8 cellular contexts compared by ENCODE assay signal in genomic region chr16:57093845-57094564, GRCh38. TPM values are rescaled to one million over a fixed set of nuclear protein-coding genes. Genes with fewer than 3 reads are reported as not detected.
DNase-seq lines count a peak whose midpoint lies in the region; ATAC-seq, FAIRE-seq and TF ChIP-seq lines count a peak whose summit lies in the region.

No MANE protein-coding gene starts in this region.

- TF ChIP-seq CTCF in CD4-positive, alpha-beta T cell (IDR thresholded peaks at IDR 0.05), result no peak
- no peak for TF ChIP-seq CTCF in H1 (IDR thresholded peaks at IDR 0.05; ENCODE audit: control extremely low read depth in 1 of 3, insufficient read depth in 1 of 3, low read depth in 1 of 3, low read length in 3 of 3)

- H3K27ac ChIP-seq in CD4-positive, alpha-beta T cell (ENCODE audit: low read depth, low read length), result no peak overlapping the region
- no peak overlapping the region for H3K27ac ChIP-seq in H1 (ENCODE audit: low read depth, low read length)
- H3K27ac ChIP-seq in neuronal stem cell (replicated peaks; ENCODE audit: low read length), result no peak overlapping the region

- H2AK5ac ChIP-seq in H1 (ENCODE audit: low read depth, low read length), result no peak overlapping the region; the same call in 1 of the 2 replicates
- H2AK5ac ChIP-seq in neuronal stem cell (ENCODE audit: low read depth, low read length), result peak overlapping the region; percentile 49

- TF ChIP-seq POLR2A in H1 (IDR thresholded peaks at IDR 0.05; ENCODE audit: control extremely low read depth in 1 of 2, low read depth in 2 of 2, low read length in 2 of 2), result no peak

- H3K4me1 ChIP-seq in H1 (replicated peaks in 1 of 4; ENCODE audit: control insufficient read depth in 3 of 4, insufficient read depth in 4 of 4, low read length in 3 of 4) (peaks cover 0 to 10% (median 3%) of the 10 kb centered on the region in 4 experiments; a peak in 6 of 7 replicates), neuronal stem cell (ENCODE audit: control insufficient read depth in 2 of 2, insufficient read depth in 1 of 2, low read depth in 1 of 2, low read length in 2 of 2) (peaks cover 8 to 19% of the 10 kb centered on the region in 2 donors)

- POLR2A ChIA-PET in CD4-positive, alpha-beta T cell (lab: Charles Lee), result interaction anchor here (1.6 to 2.0 kb wide), 3 partner anchors 10 to 92 kb away, joined by 5 to 15 read pairs (median 9); partner anchors contain the start of genes PSME3IP1 and RSPRY1
- POLR2A ChIA-PET in H1 (lab: Charles Lee; ENCODE audit: partially characterized antibody), result interaction anchor here (1.2 to 1.4 kb wide), 2 partner anchors 9 to 54 kb away, joined by 3 to 5 read pairs; no protein-coding TSS in a partner anchor

- intact Hi-C loops in CD4-positive, alpha-beta T cell (cut with DNase I, micrococcal nuclease), result loop anchor here in 1 of 2 experiments (2.0 kb wide), 2 partner anchors 15 to 75 kb away; no protein-coding TSS in a partner anchor

- H3K4me1 Mint-ChIP-seq in CD4-positive, alpha-beta T cell (ENCODE audit: low read depth), result peaks cover 11% of the 10 kb centered on the region

- H3K36me3 Mint-ChIP-seq in CD4-positive, alpha-beta T cell (ENCODE audit: low read depth), result no peaks in the 10 kb centered on the region

- ATAC-seq in CD4-positive, alpha-beta T cell (ENCODE audit: poor library complexity), result no peak
- no peak for ATAC-seq in HG02852 (IDR thresholded peaks at IDR 0.05; ENCODE audit: unreplicated experiment)

- H2BK12ac ChIP-seq in H1 (ENCODE audit: low read depth, low read length), result no peak overlapping the region
- H2BK12ac ChIP-seq in neuronal stem cell (ENCODE audit: low read length), result no peak overlapping the region

- no peak for TF ChIP-seq EP300 in H1 (IDR thresholded peaks at IDR 0.05; ENCODE audit: borderline replicate concordance in 1 of 2, low read depth in 2 of 2, low read length in 2 of 2)

- no peak overlapping the region for H3K18ac ChIP-seq in H1 (ENCODE audit: extremely low read depth, low read length)
- peak overlapping the region; percentile 25 for H3K18ac ChIP-seq in neuronal stem cell (ENCODE audit: low read length)

- H2AFZ ChIP-seq in H1 (ENCODE audit: low read length) (no peak overlapping the region), neuronal stem cell (ENCODE audit: low read length) (no peak overlapping the region)

- H3K9me3 ChIP-seq in CD4-positive, alpha-beta T cell (ENCODE audit: control insufficient read depth, low read length), result no peaks in the 10 kb centered on the region
- H3K9me3 ChIP-seq in MG63 (no peaks in the 10 kb centered on the region; the same call in 1 of the 2 replicates), H1 (ENCODE audit: insufficient read depth in 2 of 2, low read depth in 1 of 2, low read length in 1 of 2) (no peaks in the 10 kb centered on the region), neuronal stem cell (replicated peaks in 1 of 2; ENCODE audit: control insufficient read depth in 2 of 2, insufficient read depth in 1 of 2, low read depth in 1 of 2, low read length in 2 of 2) (peaks cover 0 to 3% of the 10 kb centered on the region in 2 donors)

- H4K5ac ChIP-seq in H1 (ENCODE audit: insufficient read length, low read depth, low read length), result no peak overlapping the region

- no peaks in the 10 kb centered on the region for H4K20me1 ChIP-seq in H1 (replicated peaks in 1 of 2; ENCODE audit: control insufficient read depth in 1 of 2, insufficient read depth in 2 of 2, low read length in 2 of 2)

- WGBS in H1 (ENCODE audit: extremely low coverage in 1 of 2, insufficient coverage in 1 of 2, insufficient read length in 1 of 2, insufficient replicate concordance in 2 of 2, low coverage in 1 of 2, low lambda C conversion rate in 2 of 2, missing lambda C conversion rate in 1 of 2), 2 experiments, result 85% methylated on average over 16 of the region's 16 CpGs; no CpG with 5 or more reads in 1 of the 2 experiments
- no CpG with 5 or more reads among the region's 16 CpGs for WGBS in neuronal stem cell (ENCODE audit: extremely low coverage in 2 of 2, insufficient read length in 2 of 2, insufficient replicate concordance in 1 of 2), 2 donors

- H3K23ac ChIP-seq in H1 (ENCODE audit: insufficient read length) (no peak overlapping the region), neuronal stem cell (ENCODE audit: low read depth, low read length, poor library complexity) (peak overlapping the region; percentile 20)

- H2BK120ac ChIP-seq in H1 (replicated peaks; ENCODE audit: low read depth, low read length), result no peak overlapping the region
- H2BK120ac ChIP-seq in neuronal stem cell (ENCODE audit: low read depth, low read length), result no peak overlapping the region

- H3K56ac ChIP-seq in H1 (replicated peaks; ENCODE audit: insufficient read length, low read depth, low read length), result no peak overlapping the region

- H3K4me2 ChIP-seq in H1 (ENCODE audit: insufficient read depth in 1 of 2, low read depth in 2 of 2, low read length in 2 of 2), result peak overlapping the region; percentile 45 to 72
- no peak overlapping the region for H3K4me2 ChIP-seq in neuronal stem cell (ENCODE audit: insufficient read depth, low read length, poor library complexity, severe bottlenecking)

- H3K27me3 Mint-ChIP-seq in CD4-positive, alpha-beta T cell, result no peaks in the 10 kb centered on the region

- H3K36me3 ChIP-seq in MG63 (peaks cover 4% of the 10 kb centered on the region; the same call in 1 of the 2 replicates), H1 (ENCODE audit: control insufficient read depth in 2 of 4, insufficient read depth in 4 of 4, low read length in 3 of 4) (no peaks in the 10 kb centered on the region), neuronal stem cell (replicated peaks in 1 of 2; ENCODE audit: control insufficient read depth in 2 of 2, insufficient read depth in 2 of 2, low read length in 2 of 2) (peaks cover 0 to 19% of the 10 kb centered on the region in 2 donors), H7 (replicated peaks; ENCODE audit: control insufficient read depth, insufficient read depth, low read length) (no peaks in the 10 kb centered on the region)

- no peak overlapping the region for H2BK5ac ChIP-seq in H1 (ENCODE audit: low read depth, low read length)
- H2BK5ac ChIP-seq in neuronal stem cell (ENCODE audit: low read length), result no peak overlapping the region

- no peak overlapping the region for H4K91ac ChIP-seq in H1 (replicated peaks; ENCODE audit: insufficient read length, low read length)
- H4K91ac ChIP-seq in neuronal stem cell (ENCODE audit: low read depth, low read length, poor library complexity), result no peak overlapping the region

- H3K4me3 ChIP-seq in MG63 (peak overlapping the region; percentile 75), H1 (ENCODE audit: extremely low read depth in 1 of 4, insufficient read depth in 2 of 4, low read depth in 3 of 4, low read length in 4 of 4) (peak overlapping the region in 1 of 4 experiments; percentile 92; a peak in 2 of 8 replicates), neuronal stem cell (ENCODE audit: low read length in 2 of 2) (peak overlapping the region in 1 of 2 donors; percentile 78), H7 (ENCODE audit: insufficient read depth, low read depth, low read length) (no peak overlapping the region)

- H3K79me2 ChIP-seq in H1 (ENCODE audit: control insufficient read depth in 1 of 2, insufficient read depth in 2 of 2, low read length in 2 of 2), result no peaks in the 10 kb centered on the region

- no peak overlapping the region for H4K8ac ChIP-seq in H1 (ENCODE audit: extremely low read depth, insufficient read depth, low read length)
- no peak overlapping the region for H4K8ac ChIP-seq in neuronal stem cell (ENCODE audit: low read depth, low read length)

- no peak for DNase-seq in CD4-positive, alpha-beta T cell
- DNase-seq in MG63, result no peak
- no peak for DNase-seq in H1 (ENCODE audit: low read depth in 1 of 2, low spot score in 2 of 2)
- DNase-seq in neuronal stem cell (ENCODE audit: low spot score), result no peak
- no peak for DNase-seq in SIG-M5 treated with dmso at 0.1 percent for 504 hours (lab: John Stamatoyannopoulos, UW; ENCODE audit: unreplicated experiment)
- DNase-seq in H7, result no peak
- no peak for DNase-seq in T-helper 9 cell

- H3K79me1 ChIP-seq in H1 (ENCODE audit: low read depth, low read length), result no peaks in the 10 kb centered on the region
- no peaks in the 10 kb centered on the region for H3K79me1 ChIP-seq in neuronal stem cell (ENCODE audit: low read depth, low read length)

- no peak overlapping the region for H2BK15ac ChIP-seq in H1 (ENCODE audit: low read length)
- H2BK15ac ChIP-seq in neuronal stem cell (ENCODE audit: low read length), result peak overlapping the region; percentile 35

- no peaks in the 10 kb centered on the region for H3K27me3 ChIP-seq in CD4-positive, alpha-beta T cell (ENCODE audit: control insufficient read depth, insufficient read depth, low read length)
- H3K27me3 ChIP-seq in MG63, result no peaks in the 10 kb centered on the region
- H3K27me3 ChIP-seq in H1 (replicated peaks in 1 of 4; ENCODE audit: control insufficient read depth in 3 of 4, extremely low read depth in 1 of 4, insufficient read depth in 3 of 4, low read length in 3 of 4), result peaks cover 0 to 20% (median 13%) of the 10 kb centered on the region in 4 experiments; a peak in 6 of 7 replicates
- H3K27me3 ChIP-seq in neuronal stem cell (ENCODE audit: control insufficient read depth in 3 of 3, insufficient read depth in 3 of 3, low read depth in 1 of 3, low read length in 3 of 3), result peaks cover 0 to 13% (median 0%) of the 10 kb centered on the region in 3 experiments
- H3K27me3 ChIP-seq in H7 (ENCODE audit: control insufficient read depth, insufficient read depth, low read length), result peaks cover 21% of the 10 kb centered on the region

- H3K4me3 Mint-ChIP-seq in CD4-positive, alpha-beta T cell, result peak overlapping the region; percentile 87

- no peak overlapping the region for H3K4ac ChIP-seq in H1 (replicated peaks; ENCODE audit: insufficient read length, low read depth, low read length)
- H3K4ac ChIP-seq in neuronal stem cell (ENCODE audit: low read length), result no peak overlapping the region

- no peak overlapping the region for H3K27ac Mint-ChIP-seq in CD4-positive, alpha-beta T cell

- FAIRE-seq in H1 (lab: Jason Lieb, UNC), result no peak

- H3K9ac ChIP-seq in H1 (replicated peaks in 1 of 4; ENCODE audit: extremely low read depth in 1 of 4, low read depth in 3 of 4, low read length in 3 of 4) (no peak overlapping the region), neuronal stem cell (ENCODE audit: low read depth, low read length, poor library complexity) (no peak overlapping the region)

- H3K23me2 ChIP-seq in H1 (ENCODE audit: low read depth, low read length), result peaks cover 3% of the 10 kb centered on the region; the same call in 1 of the 2 replicates

- no peak for TF ChIP-seq RAD21 in H1 (IDR thresholded peaks at IDR 0.05 in 1 of 2, conservative IDR thresholded peaks at IDR 0.05 in 1 of 2; ENCODE audit: low read depth in 2 of 2, low read length in 2 of 2)

- H3K14ac ChIP-seq in H1 (ENCODE audit: insufficient read length) (no peak overlapping the region), neuronal stem cell (ENCODE audit: low read length) (no peak overlapping the region)

- no peak overlapping the region for H2BK20ac ChIP-seq in H1 (ENCODE audit: low read length)

- H3K9me3 Mint-ChIP-seq in CD4-positive, alpha-beta T cell, result no peaks in the 10 kb centered on the region

- CTCF ChIA-PET in CD4-positive, alpha-beta T cell (lab: Charles Lee), result interaction anchor here (0.7 to 2.1 kb wide), 5 partner anchors 10 to 1282 kb away, joined by 3 to 15 read pairs (median 5); no protein-coding TSS in a partner anchor
- CTCF ChIA-PET in H1 (lab: Charles Lee; ENCODE audit: partially characterized antibody), result interaction anchor here (0.8 to 5.4 kb wide), 14 partner anchors 7 to 150 kb away, joined by 3 to 35 read pairs (median 8); no protein-coding TSS in a partner anchor

RNA-seq across cellular contexts. Expression of gene CPNE2, which starts 1.6 kb away (rescaled TPM):
- total RNA-seq in CD4-positive, alpha-beta T cell, result 1 to 10 TPM; 2.2 to 3.5 TPM
- 45.8 and 50.1 TPM in 2 replicates for total RNA-seq in MG63 (2014; rRNA removed; shearing (Covaris generic); ENCODE audit: low replicate concordance)
- 10.6 and 11.6 TPM in 2 replicates for total RNA-seq in H1 (2021; fragmentation: NEBNext Ultra II Directional; extraction: Animal tissue kit (Norgen Biotek cat#: 25700))
- polyA plus RNA-seq in H1 (2011; rRNA removed), result 38.0 and 39.5 TPM in 2 replicates
- 23.2 TPM for polyA plus RNA-seq in H1 (2011; cell fraction: cytosol; rRNA removed)
- polyA plus RNA-seq in H1 (2011; cell fraction: nucleus; rRNA removed), result 22.3 TPM
- polyA plus RNA-seq in H1 (2012, experiment 1 of 2), result 11.1 to 18.8 TPM (median 16.3 TPM) in 4 replicates
- 20.5 TPM for polyA plus RNA-seq in H1 (2012, experiment 2 of 2)
- polyA plus RNA-seq in H1 (2013, experiment 1 of 2), result 26.2 TPM
- polyA plus RNA-seq in H1 (2013, experiment 2 of 2), result 24.6 TPM
- polyA minus RNA-seq in H1 (2011; rRNA and poly(A)+ RNA removed), result 16.1 and 18.7 TPM in 2 replicates
- 11.2 TPM for polyA minus RNA-seq in H1 (2011; cell fraction: cytosol; rRNA and poly(A)+ RNA removed)
- polyA minus RNA-seq in H1 (2011; cell fraction: nucleus; rRNA and poly(A)+ RNA removed), result 9.8 TPM
- 60.5 TPM for polyA plus RNA-seq in neuronal stem cell (2013, experiment 1 of 2)
- polyA plus RNA-seq in neuronal stem cell (2013, experiment 2 of 2), result 61.7 TPM
- total RNA-seq in H7 (2014; rRNA removed; shearing (Covaris generic)), result 19.4 and 21.1 TPM in 2 replicates
